ENCODE assay signal across 8 cellular contexts in the genomic region with DNA sequence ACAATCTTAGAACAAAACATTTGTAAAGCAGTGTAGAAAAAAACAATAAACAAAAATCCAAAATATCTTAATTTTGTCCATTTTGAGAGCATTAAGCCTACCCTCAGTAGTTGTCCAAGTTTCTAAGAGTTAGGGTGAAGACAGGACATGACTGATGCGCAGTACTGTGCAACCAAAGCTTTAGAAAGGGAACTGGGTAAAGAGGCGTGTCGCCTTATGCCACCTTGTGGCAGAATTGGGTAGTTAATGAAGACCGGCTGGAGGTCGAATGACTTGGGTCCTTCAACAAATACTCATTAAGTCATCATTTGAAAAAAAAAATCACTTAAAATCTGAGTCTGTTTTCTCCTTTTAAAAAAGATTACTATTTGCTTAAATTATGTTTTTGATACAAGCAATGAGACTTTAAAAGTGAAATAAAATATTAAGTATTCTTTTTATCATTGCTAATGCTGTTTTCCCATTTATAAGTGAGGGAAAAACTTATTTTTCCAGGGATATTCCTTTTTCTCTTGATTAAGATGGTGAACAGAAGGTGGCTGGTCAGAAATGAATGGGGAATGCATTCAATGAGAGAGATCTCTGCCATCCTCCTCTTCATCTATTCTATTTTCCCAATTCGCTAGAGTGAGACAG. TPM values are rescaled to one million over a fixed set of nuclear protein-coding genes. Genes with fewer than 3 reads are reported as not detected.
DNase-seq lines count a peak whose midpoint lies in the region; ATAC-seq and TF ChIP-seq lines count a peak whose summit lies in the region.

No MANE protein-coding gene starts in this region.

- no peak for TF ChIP-seq POLR2A in spleen (IDR thresholded peaks at IDR 0.05)

- peaks cover under 1% of the 10 kb centered on the region for H3K4me1 ChIP-seq in hepatocyte (ENCODE audit: insufficient read depth)
- H3K4me1 ChIP-seq in spleen, result peaks cover 5 to 25% (median 16%) of the 10 kb centered on the region in 6 donors

- H3K36me3 Mint-ChIP-seq in T-helper 17 cell (ENCODE audit: low read depth), result peaks cover 4% of the 10 kb centered on the region

- H3K27ac ChIP-seq in hepatocyte (no peak overlapping the region), spleen (no peak overlapping the region)

- H3K27me3 ChIP-seq in hepatocyte (no peaks in the 10 kb centered on the region), spleen (replicated peaks in 1 of 7) (peaks cover 0 to 7% (median 0%) of the 10 kb centered on the region in 7 donors)

- H3K27me3 Mint-ChIP-seq in T-helper 17 cell, result peaks cover 20% of the 10 kb centered on the region

- H3K4me2 ChIP-seq in hepatocyte, result no peak overlapping the region

- H3K4me3 ChIP-seq in hepatocyte, result no peak overlapping the region
- no peak overlapping the region for H3K4me3 ChIP-seq in spleen

- H3K4me3 Mint-ChIP-seq in T-helper 17 cell, result no peak overlapping the region

- DNase-seq in DMS79 treated with DMSO at 0.1 percent for 48 hours (lab: John Stamatoyannopoulos, UW), result peak; percentile 3
- DNase-seq in DMS79 (lab: John Stamatoyannopoulos, UW), result no peak
- peak; percentile 46 for DNase-seq in NCI-H146 (lab: John Stamatoyannopoulos, UW)
- peak; percentile 26 to 49 (median 39) for DNase-seq in T-helper 17 cell
- DNase-seq in anterior cingulate cortex (lab: John Stamatoyannopoulos, UW), result peak in 53 of 58 donors; percentile 3 to 83 (median 40)
- peak; percentile 85 for DNase-seq in hepatocyte (ENCODE audit: low spot score)
- no peak for DNase-seq in spleen

- peaks cover 12% of the 10 kb centered on the region for H3K79me2 ChIP-seq in hepatocyte

- WGBS in hepatocyte (ENCODE audit: low lambda C conversion rate, missing lambda C conversion rate), result 24% methylated on average over 6 of the region's 6 CpGs
- WGBS in spleen, 5 donors, result 17 to 19% (median 18%) methylated on average over 6 of the region's 6 CpGs

- TF ChIP-seq CTCF in hepatocyte (IDR thresholded peaks at IDR 0.05; ENCODE audit: poor library complexity), result peak; percentile 83
- peak; percentile 71 to 92 (median 84) for TF ChIP-seq CTCF in spleen (IDR thresholded peaks at IDR 0.05 in 8 of 11, conservative IDR thresholded peaks at IDR 0.05 in 3 of 11)

- ATAC-seq in HG02852 (IDR thresholded peaks at IDR 0.05; ENCODE audit: unreplicated experiment), result peak; percentile 33
- ATAC-seq in T-helper 17 cell, result peak; percentile 38

- no peaks in the 10 kb centered on the region for H3K9me2 ChIP-seq in hepatocyte (replicated peaks; ENCODE audit: insufficient read depth)

- H2AFZ ChIP-seq in hepatocyte, result no peak overlapping the region

- H3K27ac Mint-ChIP-seq in T-helper 17 cell, result no peak overlapping the region

- intact Hi-C loops in spleen (cut with DNase I; ENCODE audit: low total_unique reads), result loop anchor here (5.0 kb wide), 2 partner anchors 73 to 133 kb away; partner anchors contain the start of genes MRPL50 and ZNF189

- peaks cover 10% of the 10 kb centered on the region for H3K4me1 Mint-ChIP-seq in T-helper 17 cell

- H3K9me3 ChIP-seq in T-helper 17 cell (ENCODE audit: control insufficient read depth, low read length, poor library complexity, severe bottlenecking) (no peaks in the 10 kb centered on the region), hepatocyte (ENCODE audit: low read depth) (no peaks in the 10 kb centered on the region), spleen (no peaks in the 10 kb centered on the region)

- H4K20me1 ChIP-seq in hepatocyte (ENCODE audit: insufficient read depth, poor library complexity, severe bottlenecking), result no peaks in the 10 kb centered on the region

- H3K36me3 ChIP-seq in hepatocyte (replicated peaks; ENCODE audit: insufficient read depth, low read depth) (no peaks in the 10 kb centered on the region), spleen (peaks cover 0 to 2% (median 0%) of the 10 kb centered on the region in 6 donors)

RNA-seq across cellular contexts. Expression of gene RNF20, which starts 3.5 kb away (rescaled TPM):
- 10 to 100 TPM; 29.8 to 34.9 TPM for total RNA-seq in T-helper 17 cell
- total RNA-seq in hepatocyte, result 20.1 and 21.7 TPM in 2 replicates
- polyA plus RNA-seq in hepatocyte, result 19.0 and 20.2 TPM in 2 replicates
- 10 to 100 TPM; 22.0 to 46.1 (median 36.6) TPM for total RNA-seq in spleen
- 10 to 100 TPM in 1 of 3 donors, 1 to 10 TPM in 2; 8.3 to 13.6 (median 9.7) TPM for polyA plus RNA-seq in spleen

Comparison
In these comparisons a context has a peak if more than half of its experiments do, and no peak if none do; other contexts are left out.
1. DNase-seq: peak in DMS79 treated with DMSO at 0.1 percent for 48 hours (single experiment), NCI-H146 (single experiment), T-helper 17 cell (3 of 3), anterior cingulate cortex (53 of 58) and hepatocyte (single experiment); none in DMS79 (single experiment) and spleen (single experiment).